ENCODE assay signal across 35 cellular contexts in genomic region chr15:39548561-39548960, GRCh38.
"Had no signal": no experiment of that assay in that cellular context is flagged by ENCODE, and none has a peak within 500 bp of the region (broad histone marks: within the 10 kb centered on the region; RNA-seq: fewer than 3 reads in every experiment).

No MANE protein-coding gene starts in this region.

- H3K36me3 ChIP-seq: MG63 had no signal

- H3K4me2 ChIP-seq: KMS-11 had no signal

- DNase-seq: Karpas-422, Kasumi-1, KG1, MG63, MM.1S, MV-4-11, NCI-H1048, NCI-H1092, NCI-H1092 treated with DMSO at 0.1 percent for 48 hours, NCI-H1105, NCI-H1105 treated with DMSO at 0.1 percent for 48 hours, NCI-H1417, NCI-H1417 treated with DMSO at 0.1 percent for 48 hours, NCI-H1436, NCI-H1436 treated with DMSO at 0.1 percent for 48 hours, NCI-H146, NCI-H1694, NCI-H1694 treated with DMSO at 0.1 percent for 48 hours, NCI-H187, NCI-H187 treated with DMSO at 0.1 percent for 48 hours, NCI-H1930, NCI-H2029, NCI-H2029 treated with DMSO at 0.1 percent for 48 hours, NCI-H2081, NCI-H2081 treated with DMSO at 0.1 percent for 48 hours, NCI-H2107, NCI-H2171, NCI-H2171 treated with DMSO at 0.1 percent for 48 hours, NCI-H2227 treated with DMSO at 0.1 percent for 48 hours, NCI-H226, NCI-H345, NCI-H446, NCI-H446 treated with DMSO at 0.1 percent for 48 hours, NCI-H510A had no signal

- H3K4me3 ChIP-seq: MG63 had no signal

- H3K9ac ChIP-seq: KMS-11 had no signal

- H3K27me3 ChIP-seq: MG63 had no signal

- H3K27ac ChIP-seq: KMS-11 had no signal
